In genomic region chr1:246565751-246566127, GRCh38 we compare ENCODE assay signal across 8 cellular contexts. TPM values are rescaled to one million over a fixed set of nuclear protein-coding genes. Genes with fewer than 3 reads are reported as not detected.
DNase-seq lines count a peak whose midpoint lies in the region; ATAC-seq and TF ChIP-seq lines count a peak whose summit lies in the region.

No MANE protein-coding gene starts in this region.

- H3K9me3 Mint-ChIP-seq in type B pancreatic cell, result no peaks in the 10 kb centered on the region

- peak overlapping the region; percentile 64 for H3K4me2 ChIP-seq in KMS-11

- no peaks in the 10 kb centered on the region for H3K36me3 Mint-ChIP-seq in type B pancreatic cell

- intact Hi-C loops in body of pancreas (cut with DNase I), result no loop called here
- intact Hi-C loops in right lobe of liver (cut with DNase I), result no loop called here

- no peaks in the 10 kb centered on the region for H3K27me3 Mint-ChIP-seq in type B pancreatic cell

- peak overlapping the region; percentile 71; the same call in 1 of the 2 replicates for H3K9ac ChIP-seq in KMS-11

- ATAC-seq in body of pancreas, result peak; percentile 19
- peak; percentile 3 to 33 (median 9) for ATAC-seq in right lobe of liver

- H3K27ac ChIP-seq in KMS-11 (peak overlapping the region; percentile 44; the same call in 1 of the 2 replicates), body of pancreas (peak overlapping the region; percentile 57 to 96 (median 93)), right lobe of liver (peak overlapping the region; percentile 71 to 90 (median 87))

- H2AFZ ChIP-seq in KMS-11 (ENCODE audit: low read depth), result peak overlapping the region; percentile 74

- peaks cover 3% of the 10 kb centered on the region; the same call in 1 of the 2 replicates for H3K36me3 ChIP-seq in KMS-11 (ENCODE audit: insufficient read depth)
- H3K36me3 ChIP-seq in body of pancreas (replicated peaks in 1 of 2; ENCODE audit: insufficient read depth in 1 of 2, low read depth in 2 of 2), result no peaks in the 10 kb centered on the region
- peaks cover 0 to 8% (median 0%) of the 10 kb centered on the region in 4 donors for H3K36me3 ChIP-seq in right lobe of liver

- H3K4me3 ChIP-seq in KMS-11 (IDR thresholded peaks at IDR 0.05; ENCODE audit: insufficient read depth, low read depth, low read length), result peak overlapping the region; percentile 59
- peak overlapping the region; percentile 80 to 100 for H3K4me3 ChIP-seq in body of pancreas
- peak overlapping the region; percentile 89 to 92 (median 92) for H3K4me3 ChIP-seq in right lobe of liver

- H3K27ac Mint-ChIP-seq in type B pancreatic cell, result peak overlapping the region; percentile 97

- H3K4me1 ChIP-seq in KMS-11 (ENCODE audit: low read depth, poor library complexity, severe bottlenecking) (peaks cover 30% of the 10 kb centered on the region), body of pancreas (peaks cover 37% of the 10 kb centered on the region), right lobe of liver (peaks cover 0 to 16% (median 6%) of the 10 kb centered on the region in 4 donors)

- peak; percentile 16 for DNase-seq in NCI-H1105 treated with DMSO at 0.1 percent for 48 hours (lab: John Stamatoyannopoulos, UW)
- DNase-seq in NCI-H1105 (lab: John Stamatoyannopoulos, UW), result no peak
- DNase-seq in body of pancreas, result peak in 1 of 4 donors; percentile 64
- DNase-seq in right lobe of liver, result no peak
- DNase-seq in type B pancreatic cell (ENCODE audit: extremely low spot score, unreplicated experiment), result peak; percentile 73
- DNase-seq in GDM1 (lab: John Stamatoyannopoulos, UW), result no peak
- no peak for DNase-seq in GM19238 (ENCODE audit: insufficient read length, low spot score)

- 0% methylated on average over 9 to 25 of the region's 25 CpGs for WGBS in body of pancreas, 2 donors
- 0% methylated on average over 7 of the region's 25 CpGs for WGBS in right lobe of liver (ENCODE audit: insufficient coverage, low coverage, low lambda C conversion rate, missing lambda C conversion rate)

- H3K79me2 ChIP-seq in KMS-11 (ENCODE audit: insufficient read depth, low read depth), result peaks cover 67% of the 10 kb centered on the region

- no peaks in the 10 kb centered on the region for H3K9me3 ChIP-seq in body of pancreas
- H3K9me3 ChIP-seq in right lobe of liver, result no peaks in the 10 kb centered on the region

- no peaks in the 10 kb centered on the region for H3K27me3 ChIP-seq in KMS-11 (ENCODE audit: insufficient read depth, low read depth)
- H3K27me3 ChIP-seq in body of pancreas, result no peaks in the 10 kb centered on the region
- H3K27me3 ChIP-seq in right lobe of liver, result no peaks in the 10 kb centered on the region

- TF ChIP-seq CTCF in KMS-11 (conservative IDR thresholded peaks at IDR 0.05; ENCODE audit: low read depth, low read length) (no peak), body of pancreas (IDR thresholded peaks at IDR 0.05) (no peak), right lobe of liver (IDR thresholded peaks at IDR 0.05) (no peak), type B pancreatic cell (conservative IDR thresholded peaks at IDR 0.05) (no peak)

- TF ChIP-seq POLR2A in body of pancreas (IDR thresholded peaks at IDR 0.05) (no peak), right lobe of liver (IDR thresholded peaks at IDR 0.05) (no peak)

- H4K20me1 ChIP-seq in KMS-11 (ENCODE audit: insufficient read depth), result no peaks in the 10 kb centered on the region

- H3K4me1 Mint-ChIP-seq in type B pancreatic cell (ENCODE audit: unreplicated experiment), result peaks cover 15% of the 10 kb centered on the region

- H3K4me3 Mint-ChIP-seq in type B pancreatic cell, result peak overlapping the region; percentile 98

RNA-seq across cellular contexts. Expression of gene TFB2M, which starts 0.3 kb away (rescaled TPM):
- total RNA-seq in body of pancreas (1 to 10 TPM; 2.3 to 8.3 TPM), right lobe of liver (10 to 100 TPM; 13.1 to 24.8 (median 19.6) TPM), type B pancreatic cell (ENCODE audit: low replicate concordance) (12.9 and 14.7 TPM in 2 replicates)

RNA-seq across cellular contexts. Expression of gene CNST, which starts 0.5 kb away (rescaled TPM):
- total RNA-seq in body of pancreas, result 10 to 100 TPM; 10.9 to 12.2 TPM
- 10 to 100 TPM in 5 of 6 experiments, 1 to 10 TPM in 1; 9.8 to 21.7 (median 14.6) TPM for total RNA-seq in right lobe of liver
- total RNA-seq in type B pancreatic cell (ENCODE audit: low replicate concordance), result 15.5 and 17.9 TPM in 2 replicates

RNA-seq across cellular contexts. Expression of gene SMYD3, which starts 58.7 kb away (rescaled TPM):
- total RNA-seq in body of pancreas (10 to 100 TPM; 13.5 to 20.8 TPM), right lobe of liver (10 to 100 TPM in 1 of 6 experiments, 1 to 10 TPM in 5; 6.3 to 10.0 (median 6.6) TPM), type B pancreatic cell (ENCODE audit: low replicate concordance) (14.9 and 19.4 TPM in 2 replicates)

Comparison
In these comparisons a context has a peak if more than half of its experiments do, and no peak if none do; other contexts are left out.
1. DNase-seq: peak in NCI-H1105 treated with DMSO at 0.1 percent for 48 hours (single experiment) and type B pancreatic cell (single experiment); none in NCI-H1105 (single experiment), right lobe of liver (0 of 3), GDM1 (single experiment) and GM19238 (single experiment).
2. Peak in every context shown above with its lines, with median percentiles within 50 percentile points of each other: H3K27ac ChIP-seq and H3K4me3 ChIP-seq.